ENCODE assay signal across 10 cellular contexts in the genomic region with DNA sequence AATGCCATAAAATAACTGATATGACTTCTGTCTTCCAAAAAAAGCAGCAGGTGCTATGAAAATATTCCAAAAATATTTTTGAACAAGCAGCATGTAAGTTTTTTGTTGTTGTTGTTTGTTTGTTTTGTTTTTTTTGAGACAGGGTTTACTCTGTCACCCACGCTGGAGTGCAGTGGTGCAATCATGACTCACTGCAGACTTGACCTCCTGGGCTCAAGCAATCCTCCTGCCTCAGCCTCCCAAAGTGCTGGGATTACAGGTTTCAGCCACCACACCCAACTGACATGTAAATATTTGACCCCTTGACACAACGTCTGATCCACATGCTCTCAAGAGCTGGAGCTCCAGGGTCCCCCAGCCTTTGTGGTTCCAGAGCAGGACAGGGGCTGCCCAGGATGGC.
"Had no signal": no experiment of that assay in that cellular context is flagged by ENCODE, and none has a peak within 500 bp of the region (broad histone marks: within the 10 kb centered on the region; RNA-seq: fewer than 3 reads in every experiment).

No MANE protein-coding gene starts in this region.

- H3K36me3 ChIP-seq: HAP-1 had no signal

- DNase-seq: GM23248, GOT3, H7, HFFc6, KBM-7 had no signal

- H3K27me3 Mint-ChIP-seq: IgD-negative memory B cell had no signal

- H3K9ac ChIP-seq: GM23248, KMS-11 had no signal

- H3K4me2 ChIP-seq: KMS-11 had no signal

- H3K4me1 ChIP-seq: HAP-1 had no signal

- H3K4me3 ChIP-seq: GM23248, HAP-1 had no signal

- ATAC-seq: HCT116 had no signal

- H3K4me3 Mint-ChIP-seq: HFFc6, IgD-negative memory B cell had no signal

- H3K27ac Mint-ChIP-seq: HFFc6, IgD-negative memory B cell had no signal

- H2AFZ ChIP-seq: GM23248 had no signal

- FAIRE-seq: HTR-8/SVneo had no signal

- H3K27ac ChIP-seq: GM23248, KMS-11 had no signal
